8 cellular contexts compared by ENCODE assay signal in the genomic region with DNA sequence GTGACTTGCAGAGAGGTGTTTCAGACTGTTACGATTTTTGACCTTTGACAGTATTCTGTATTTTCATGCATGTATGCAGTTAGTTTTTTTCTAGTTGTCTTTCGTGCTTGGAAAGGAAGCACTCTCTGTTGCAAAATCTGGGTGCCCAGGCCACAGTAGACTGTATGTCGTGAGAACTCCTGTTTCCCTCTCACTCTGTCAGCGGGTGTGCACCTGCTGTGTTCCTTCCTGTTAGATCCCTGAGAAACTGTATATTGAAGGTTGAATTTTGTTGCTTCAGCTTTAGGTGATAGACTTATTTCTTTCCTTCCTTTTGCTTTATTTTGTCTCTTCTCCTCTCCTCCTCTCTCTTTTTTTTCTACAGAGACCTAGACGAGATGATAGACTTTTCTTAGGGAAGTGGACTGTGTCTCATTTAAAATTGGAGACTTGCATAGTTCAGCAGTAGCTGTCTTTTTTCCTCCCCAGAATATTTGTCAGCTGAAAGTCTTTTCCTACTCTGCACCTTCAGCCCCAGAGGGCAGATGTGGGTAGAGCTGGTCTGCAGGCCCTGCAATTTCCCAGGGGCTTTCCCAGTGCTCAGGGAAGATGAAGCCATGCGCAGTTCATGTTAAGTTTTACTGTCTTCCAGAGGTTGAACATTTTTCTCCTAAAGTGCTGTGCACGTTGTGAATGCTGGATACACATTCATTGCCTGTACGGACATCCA. TPM values are rescaled to one million over a fixed set of nuclear protein-coding genes. Genes with fewer than 3 reads are reported as not detected.
DNase-seq lines count a peak whose midpoint lies in the region; ATAC-seq, FAIRE-seq and TF ChIP-seq lines count a peak whose summit lies in the region.

No MANE protein-coding gene starts in this region.

- ATAC-seq in WTC11 (no peak), HG03442 (IDR thresholded peaks at IDR 0.05; ENCODE audit: unreplicated experiment) (no peak)

- peak overlapping the region; percentile 97 for H3K27ac ChIP-seq in C4-2B
- no peak overlapping the region for H3K27ac ChIP-seq in HUES64 (ENCODE audit: low read depth, low read length)
- peak overlapping the region; percentile 78 for H3K27ac ChIP-seq in endothelial cell of umbilical vein (ENCODE audit: insufficient read depth, low read depth, low read length)
- no peak overlapping the region for H3K27ac ChIP-seq in neural cell (ENCODE audit: low read length)

- no peaks in the 10 kb centered on the region for H3K9me1 ChIP-seq in endothelial cell of umbilical vein (replicated peaks; ENCODE audit: control insufficient read depth, extremely low read depth, insufficient read depth, low read length)

- no peaks in the 10 kb centered on the region for H3K9me3 Mint-ChIP-seq in WTC11

- intact Hi-C loops in endothelial cell of umbilical vein (cut with micrococcal nuclease): no loop called here

- H3K79me2 ChIP-seq in endothelial cell of umbilical vein (ENCODE audit: control insufficient read depth, insufficient read depth, low read length): peaks cover 60% of the 10 kb centered on the region
- H3K79me2 ChIP-seq in neural cell (replicated peaks; ENCODE audit: insufficient read depth, low read length): peaks cover 51% of the 10 kb centered on the region

- no peak for TF ChIP-seq RAD21 in neural cell (conservative IDR thresholded peaks at IDR 0.05)

- no peak for TF ChIP-seq POLR2A in endothelial cell of umbilical vein (IDR thresholded peaks at IDR 0.05; ENCODE audit: low read depth, low read length)

- DNase-seq in WTC11 (ENCODE audit: low spot score): no peak
- DNase-seq in endothelial cell of umbilical vein (ENCODE audit: low read depth, low spot score): peak; percentile 37
- no peak for DNase-seq in urothelium cell line (ENCODE audit: low spot score)
- no peak for DNase-seq in NCI-H1694 treated with DMSO at 0.1 percent for 48 hours (lab: John Stamatoyannopoulos, UW)

- peak overlapping the region; percentile 97 for H3K4me2 ChIP-seq in endothelial cell of umbilical vein (ENCODE audit: insufficient read depth, low read length)
- H3K4me2 ChIP-seq in neural cell (ENCODE audit: low read length): peak overlapping the region; percentile 56

- 44% methylated on average over 7 of the region's 8 CpGs for WGBS in HUES64

- TSS peak; percentile 33 for BruUV-seq in endothelial cell of umbilical vein (replicated peaks; lab: Mats Ljungman, UMichigan)

- H3K36me3 Mint-ChIP-seq in WTC11: no peaks in the 10 kb centered on the region

- H3K27me3 ChIP-seq in HUES64 (ENCODE audit: insufficient read depth, low read length): no peaks in the 10 kb centered on the region
- no peaks in the 10 kb centered on the region for H3K27me3 ChIP-seq in endothelial cell of umbilical vein (ENCODE audit: control insufficient read depth in 2 of 2, insufficient read depth in 2 of 2, low read length in 2 of 2)
- no peaks in the 10 kb centered on the region for H3K27me3 ChIP-seq in neural cell (ENCODE audit: insufficient read depth, low read depth, low read length)

- no peaks in the 10 kb centered on the region for H3K36me3 ChIP-seq in HUES64 (ENCODE audit: insufficient read depth, low read length)
- H3K36me3 ChIP-seq in endothelial cell of umbilical vein (ENCODE audit: control insufficient read depth in 2 of 2, extremely low read depth in 1 of 2, insufficient read depth in 2 of 2, low read length in 2 of 2): no peaks in the 10 kb centered on the region
- no peaks in the 10 kb centered on the region for H3K36me3 ChIP-seq in neural cell (ENCODE audit: insufficient read depth, low read length)

- peak overlapping the region; percentile 84 for H3K4me3 Mint-ChIP-seq in WTC11

- peak overlapping the region; percentile 94 for H3K9ac ChIP-seq in HUES64 (ENCODE audit: low read depth, low read length)
- H3K9ac ChIP-seq in endothelial cell of umbilical vein (replicated peaks; ENCODE audit: extremely low read depth, insufficient read depth, low read length): peak overlapping the region; percentile 75
- H3K9ac ChIP-seq in neural cell (ENCODE audit: low read length): peak overlapping the region; percentile 69

- POLR2A ChIA-PET in WTC11 (lab: Charles Lee): interaction anchor here (1.5 kb wide), 1 partner anchor 25 kb away, joined by 3 read pairs; no protein-coding TSS in a partner anchor
- POLR2A ChIA-PET in endothelial cell of umbilical vein (lab: Charles Lee): interaction anchor here (0.6 kb wide), 2 partner anchors 75 to 275 kb away, joined by 3 to 5 read pairs; no protein-coding TSS in a partner anchor

- H4K20me1 ChIP-seq in endothelial cell of umbilical vein (replicated peaks; ENCODE audit: control insufficient read depth, extremely low read depth, insufficient read depth, low read length): peaks cover 3% of the 10 kb centered on the region
- no peaks in the 10 kb centered on the region for H4K20me1 ChIP-seq in neural cell (ENCODE audit: insufficient read depth)

- H3F3A ChIP-seq in neural cell (ENCODE audit: insufficient read depth, low read length, poor library complexity, severe bottlenecking): no peaks in the 10 kb centered on the region

- FAIRE-seq in endothelial cell of umbilical vein (lab: Jason Lieb, UNC) (no peak), urothelium cell line (lab: Jason Lieb, UNC) (no peak)

- TF ChIP-seq EP300 in neural cell (conservative IDR thresholded peaks at IDR 0.05; ENCODE audit: poor library complexity, severe bottlenecking): no peak

- H3K27me3 Mint-ChIP-seq in WTC11 (ENCODE audit: low read depth): no peaks in the 10 kb centered on the region

- H3K4me1 ChIP-seq in HUES64 (ENCODE audit: insufficient read depth, low read length): peaks cover 16% of the 10 kb centered on the region
- H3K4me1 ChIP-seq in endothelial cell of umbilical vein (ENCODE audit: control insufficient read depth, extremely low read depth, insufficient read depth, low read length): peaks cover 17% of the 10 kb centered on the region

- peak overlapping the region; percentile 75 for H3K4me3 ChIP-seq in HUES64 (ENCODE audit: low read length)
- peak overlapping the region; percentile 85 to 88 (median 86) for H3K4me3 ChIP-seq in endothelial cell of umbilical vein (replicated peaks in 1 of 3; ENCODE audit: insufficient read depth in 1 of 3, low read depth in 1 of 3, low read length in 3 of 3)
- peak overlapping the region; percentile 85 for H3K4me3 ChIP-seq in neural cell (ENCODE audit: low read length)

- dilution Hi-C loops in endothelial cell of umbilical vein (cut with MboI; ENCODE audit: extremely low pct_ligation_motif_present, low sequenced_read_pairs): no loop called here

- CTCF ChIA-PET in WTC11 (lab: Charles Lee) (interaction anchor here (1.1 to 2.1 kb wide), 4 partner anchors 38 to 285 kb away, joined by 3 to 6 read pairs (median 4); no protein-coding TSS in a partner anchor), endothelial cell of umbilical vein (lab: Charles Lee) (interaction anchor here (1.1 to 2.0 kb wide), 5 partner anchors 29 to 286 kb away, joined by 3 to 5 read pairs (median 3); partner anchors contain the start of gene PFKL)

- peaks cover 30% of the 10 kb centered on the region for H3K4me1 Mint-ChIP-seq in WTC11

- H3K9me2 ChIP-seq in neural cell (ENCODE audit: insufficient read depth, low read length): no peaks in the 10 kb centered on the region

- H2AFZ ChIP-seq in endothelial cell of umbilical vein (ENCODE audit: low read depth, low read length): no peak overlapping the region
- no peak overlapping the region for H2AFZ ChIP-seq in neural cell (ENCODE audit: low read depth, low read length)

- peak overlapping the region; percentile 96 for H3K27ac Mint-ChIP-seq in WTC11

- TF ChIP-seq CTCF in C4-2B (conservative IDR thresholded peaks at IDR 0.05): no peak
- TF ChIP-seq CTCF in WTC11 (IDR thresholded peaks at IDR 0.05): no peak
- TF ChIP-seq CTCF in endothelial cell of umbilical vein (IDR thresholded peaks at IDR 0.05; ENCODE audit: extremely low read depth in 1 of 2, insufficient read depth in 1 of 2, low read depth in 1 of 2, low read length in 2 of 2): no peak
- TF ChIP-seq CTCF in neural cell (IDR thresholded peaks at IDR 0.05; ENCODE audit: poor library complexity, severe bottlenecking): no peak

- no peaks in the 10 kb centered on the region for H3K9me3 ChIP-seq in HUES64 (ENCODE audit: insufficient read depth, low read depth, low read length)
- H3K9me3 ChIP-seq in endothelial cell of umbilical vein (replicated peaks; ENCODE audit: control insufficient read depth, insufficient read depth, low read length): no peaks in the 10 kb centered on the region
- no peaks in the 10 kb centered on the region for H3K9me3 ChIP-seq in neural cell (ENCODE audit: low read length)

TF ChIP-seq in WTC11, 78 proteins besides CTCF, POLR2A, EP300 and RAD21 (continues in another document):
- TF ChIP-seq GTF2I (CRISPR knock-in tag; conservative IDR thresholded peaks at IDR 0.05): no peak

TF ChIP-seq in endothelial cell of umbilical vein, 7 proteins besides CTCF, POLR2A, EP300 and RAD21 (continues in another document):
- TF ChIP-seq POLR2AphosphoS5 (IDR thresholded peaks at IDR 0.05; ENCODE audit: insufficient read depth, low read depth, low read length) (no peak), JUN (IDR thresholded peaks at IDR 0.05; ENCODE audit: borderline replicate concordance, insufficient read depth, insufficient read length, low read depth) (no peak), MAX (IDR thresholded peaks at IDR 0.05; ENCODE audit: insufficient read depth, insufficient read length) (no peak)

TF ChIP-seq in neural cell, 6 proteins besides CTCF, POLR2A, EP300 and RAD21 (continues in another document):
- TF ChIP-seq TAF1 (IDR thresholded peaks at IDR 0.05; ENCODE audit: low read depth): no peak

RNA-seq across cellular contexts. Expression of gene TRAPPC10, which starts 1.4 kb away (rescaled TPM):
- polyA plus RNA-seq in HUES64 (2013, experiment 1 of 2): 15.2 TPM
- 15.2 TPM for polyA plus RNA-seq in HUES64 (2013, experiment 2 of 2)
- total RNA-seq in WTC11 (2021) (29.3 to 34.5 TPM (median 29.7 TPM) in 3 replicates), endothelial cell of umbilical vein (33.6 and 44.4 TPM in 2 replicates)
- polyA plus RNA-seq in endothelial cell of umbilical vein (21.5 and 21.7 TPM in 2 replicates), neural cell (17.8 and 18.7 TPM in 2 replicates)
- 18.2 and 18.3 TPM in 2 replicates for polyA plus RNA-seq in endothelial cell of umbilical vein (2011; cell fraction: cytosol; rRNA removed)
- polyA plus RNA-seq in endothelial cell of umbilical vein (2011; cell fraction: nucleus; rRNA removed): 77.6 and 78.7 TPM in 2 replicates
- 26.7 and 33.9 TPM in 2 replicates for polyA plus RNA-seq in endothelial cell of umbilical vein (2012)
- polyA minus RNA-seq in endothelial cell of umbilical vein (50.7 and 64.9 TPM in 2 replicates), neural cell (34.1 and 36.7 TPM in 2 replicates)
- polyA minus RNA-seq in endothelial cell of umbilical vein (2011; cell fraction: cytosol; rRNA and poly(A)+ RNA removed): 15.0 TPM
- polyA minus RNA-seq in endothelial cell of umbilical vein (2011; cell fraction: nucleus; rRNA and poly(A)+ RNA removed): 49.6 and 69.9 TPM in 2 replicates

Comparison
In these comparisons a context has a peak if more than half of its experiments do, and no peak if none do; other contexts are left out.
1. H3K27ac ChIP-seq: peak in C4-2B (single experiment) and endothelial cell of umbilical vein (single experiment); none in HUES64 (single experiment) and neural cell (single experiment).
2. Peak in every context shown above with its lines, with median percentiles within 50 percentile points of each other: H3K4me3 ChIP-seq and H3K9ac ChIP-seq.